Comparison of ENCODE assay signal across 8 cellular contexts in the genomic region with DNA sequence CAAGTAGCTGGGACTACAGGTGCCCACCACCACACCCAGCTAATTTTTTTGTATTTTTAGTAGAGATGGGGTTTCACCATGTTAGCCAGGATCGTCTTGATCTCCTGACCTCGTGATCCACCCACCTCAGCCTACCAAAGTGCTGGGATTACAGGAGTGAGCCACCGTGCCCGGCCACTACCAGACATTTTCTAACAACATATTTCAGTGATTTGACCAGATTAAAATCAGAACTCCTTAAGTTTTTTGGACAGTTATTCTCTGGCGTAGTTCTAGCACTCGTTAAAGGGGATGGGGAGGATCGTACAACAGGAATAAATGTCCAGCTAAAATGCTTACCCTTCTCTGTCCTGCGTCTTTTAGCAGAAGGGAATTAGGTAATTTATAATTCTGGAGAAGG.
DNase-seq lines count a peak whose midpoint lies in the region; ATAC-seq and TF ChIP-seq lines count a peak whose summit lies in the region.
"Not testable (repeated sequence)": the region's sequence is repeated elsewhere in the genome, so short reads cannot be mapped to it uniquely, and the experiment has no call there.

No MANE protein-coding gene starts in this region.

- intact Hi-C loops in ascending aorta (cut with DNase I) (loop anchor here (2.0 to 10.0 kb wide), 2 partner anchors 84 to 1030 kb away; no protein-coding TSS in a partner anchor), tibial artery (cut with DNase I; ENCODE audit: low total_unique reads) (loop anchor here (10.0 kb wide), 1 partner anchor 80 kb away; no protein-coding TSS in a partner anchor), aorta (cut with DNase I) (loop anchor here (1.0 to 5.0 kb wide), 3 partner anchors 37 to 83 kb away; no protein-coding TSS in a partner anchor)
- intact Hi-C loops in left ventricle myocardium inferior (cut with micrococcal nuclease); gastrocnemius medialis (cut with DNase I; ENCODE audit: low total_unique reads): not testable (repeated sequence)

- H3K36me3 Mint-ChIP-seq in GM23338 (ENCODE audit: low read depth); chondrocyte (ENCODE audit: low read depth); neural progenitor cell: not testable (repeated sequence)

- DNase-seq in GM23338 (ENCODE audit: low spot score); ascending aorta (ENCODE audit: low spot score in 2 of 2); chondrocyte (ENCODE audit: low spot score); left ventricle myocardium inferior; neural progenitor cell (ENCODE audit: low spot score); gastrocnemius medialis; tibial artery; aorta: not testable (repeated sequence)

- not testable (repeated sequence) for H3K4me3 Mint-ChIP-seq in GM23338; chondrocyte (ENCODE audit: unreplicated experiment); neural progenitor cell

- H4K20me1 ChIP-seq in GM23338 (replicated peaks; ENCODE audit: insufficient read depth) (peaks cover 13% of the 10 kb centered on the region; the same call in 1 of the 2 replicates), neural progenitor cell (ENCODE audit: low read depth) (peaks cover 74% of the 10 kb centered on the region)

- not testable (repeated sequence) for TF ChIP-seq CTCF in GM23338 (conservative IDR thresholded peaks at IDR 0.05; ENCODE audit: low read depth in 2 of 2); ascending aorta (IDR thresholded peaks at IDR 0.05); chondrocyte (IDR thresholded peaks at IDR 0.05); left ventricle myocardium inferior (IDR thresholded peaks at IDR 0.05; ENCODE audit: borderline replicate concordance); neural progenitor cell (IDR thresholded peaks at IDR 0.05); gastrocnemius medialis (IDR thresholded peaks at IDR 0.05 in 4 of 5, conservative IDR thresholded peaks at IDR 0.05 in 1 of 5)
- peak in 1 of 2 experiments; percentile 29 for TF ChIP-seq CTCF in tibial artery (IDR thresholded peaks at IDR 0.05)

- peaks cover 47% of the 10 kb centered on the region for H3K4me1 Mint-ChIP-seq in GM23338
- peaks cover 83% of the 10 kb centered on the region for H3K4me1 Mint-ChIP-seq in chondrocyte (ENCODE audit: low read depth)
- H3K4me1 Mint-ChIP-seq in neural progenitor cell: peaks cover 47% of the 10 kb centered on the region

- H3K27me3 ChIP-seq in GM23338 (ENCODE audit: insufficient read depth); ascending aorta; left ventricle myocardium inferior (ENCODE audit: low read depth); neural progenitor cell; gastrocnemius medialis; tibial artery; aorta (ENCODE audit: control insufficient read depth in 1 of 2, insufficient read depth in 2 of 2, low read length in 1 of 2): not testable (repeated sequence)

- H2AFZ ChIP-seq in GM23338; neural progenitor cell (replicated peaks): not testable (repeated sequence)

- peaks cover 24% of the 10 kb centered on the region for H3K4me1 ChIP-seq in GM23338 (ENCODE audit: insufficient read depth)
- peaks cover 13 to 80% of the 10 kb centered on the region in 2 donors for H3K4me1 ChIP-seq in ascending aorta
- peaks cover 89% of the 10 kb centered on the region for H3K4me1 ChIP-seq in left ventricle myocardium inferior
- peaks cover 13% of the 10 kb centered on the region for H3K4me1 ChIP-seq in neural progenitor cell
- H3K4me1 ChIP-seq in gastrocnemius medialis: peaks cover 80 to 85% of the 10 kb centered on the region in 2 donors
- H3K4me1 ChIP-seq in tibial artery: peaks cover 0 to 89% (median 67%) of the 10 kb centered on the region in 4 donors
- peaks cover 14% of the 10 kb centered on the region in 2 donors for H3K4me1 ChIP-seq in aorta (ENCODE audit: control insufficient read depth in 1 of 2, insufficient read depth in 2 of 2, low read length in 2 of 2)

- H3K79me2 ChIP-seq in GM23338 (replicated peaks; ENCODE audit: insufficient read depth) (peaks cover 77% of the 10 kb centered on the region), neural progenitor cell (ENCODE audit: low read depth) (peaks cover 79% of the 10 kb centered on the region)

- H3F3A ChIP-seq in GM23338 (replicated peaks; ENCODE audit: low read depth): not testable (repeated sequence)
- peaks cover 16% of the 10 kb centered on the region for H3F3A ChIP-seq in neural progenitor cell (ENCODE audit: low read depth)

- H3K9me3 Mint-ChIP-seq in GM23338; chondrocyte (ENCODE audit: low read depth); neural progenitor cell: not testable (repeated sequence)

- H3K9me2 ChIP-seq in GM23338 (ENCODE audit: insufficient read depth): not testable (repeated sequence)

- TF ChIP-seq POLR2A in gastrocnemius medialis (IDR thresholded peaks at IDR 0.05): not testable (repeated sequence)

- not testable (repeated sequence) for H3K27ac ChIP-seq in GM23338 (ENCODE audit: low read depth)
- H3K27ac ChIP-seq in ascending aorta (peak overlapping the region; percentile 88 to 96), left ventricle myocardium inferior (replicated peaks) (peak overlapping the region; percentile 88), neural progenitor cell (peak overlapping the region; percentile 41), gastrocnemius medialis (peak overlapping the region; percentile 58 to 78 (median 72)), tibial artery (peak overlapping the region; percentile 81 to 82), aorta (ENCODE audit: low read depth in 1 of 2, low read length in 2 of 2) (peak overlapping the region; percentile 81 to 92)

- H3K4me2 ChIP-seq in GM23338, neural progenitor cell: not testable (repeated sequence)

- in situ Hi-C loops in gastrocnemius medialis (cut with MboI; ENCODE audit: low sequenced_read_pairs in 4 of 4): not testable (repeated sequence)

- H3K4me3 ChIP-seq in GM23338; left ventricle myocardium inferior; neural progenitor cell; gastrocnemius medialis; aorta (ENCODE audit: low read length in 2 of 2): not testable (repeated sequence)
- H3K4me3 ChIP-seq in ascending aorta: peak overlapping the region in 1 of 2 donors; percentile 41
- H3K4me3 ChIP-seq in tibial artery: peak overlapping the region in 1 of 2 donors; percentile 34

- not testable (repeated sequence) for ATAC-seq in GM23338; gastrocnemius medialis; aorta (ENCODE audit: low FRiP score)

- not testable (repeated sequence) for H3K9ac ChIP-seq in neural progenitor cell

- H3K9me3 ChIP-seq in ascending aorta; left ventricle myocardium inferior (replicated peaks); neural progenitor cell (ENCODE audit: low read depth); gastrocnemius medialis; tibial artery; aorta (ENCODE audit: control insufficient read depth, low read length): not testable (repeated sequence)

- peak overlapping the region; percentile 40; the same call in 1 of the 2 replicates for H3K27ac Mint-ChIP-seq in GM23338
- H3K27ac Mint-ChIP-seq in chondrocyte (ENCODE audit: unreplicated experiment): peak overlapping the region; percentile 95
- not testable (repeated sequence) for H3K27ac Mint-ChIP-seq in neural progenitor cell

- not testable (repeated sequence) for H3K36me3 ChIP-seq in GM23338 (ENCODE audit: insufficient read depth); ascending aorta; left ventricle myocardium inferior; neural progenitor cell; gastrocnemius medialis; tibial artery; aorta (ENCODE audit: control insufficient read depth in 1 of 2, insufficient read depth in 2 of 2, low read length in 1 of 2)

- H3K27me3 Mint-ChIP-seq in GM23338 (ENCODE audit: insufficient read depth, low read depth, poor library complexity); chondrocyte (ENCODE audit: low read depth); neural progenitor cell (ENCODE audit: insufficient read depth, low read depth): not testable (repeated sequence)

- WGBS in aorta, 2 donors: 22 to 25% methylated on average over 8 of the region's 8 CpGs
